Comparison of ENCODE assay signal across 7 cellular contexts in genomic region chr10:21527634-21528451, GRCh38. TPM values are rescaled to one million over a fixed set of nuclear protein-coding genes. Genes with fewer than 3 reads are reported as not detected.
DNase-seq lines count a peak whose midpoint lies in the region; ATAC-seq and TF ChIP-seq lines count a peak whose summit lies in the region.

No MANE protein-coding gene starts in this region.

- peak; percentile 81 for DNase-seq in NCI-H1694 treated with DMSO at 0.1 percent for 48 hours (lab: John Stamatoyannopoulos, UW)
- no peak for DNase-seq in brain microvascular endothelial cell
- no peak for DNase-seq in lower lobe of right lung
- DNase-seq in type B pancreatic cell (ENCODE audit: extremely low spot score, unreplicated experiment): no peak
- no peak for DNase-seq in mucosa of descending colon

- H3K27ac ChIP-seq in brain microvascular endothelial cell (peak overlapping the region; percentile 93), lower lobe of right lung (peak overlapping the region; percentile 96)

- H3K4me1 Mint-ChIP-seq in type B pancreatic cell (ENCODE audit: unreplicated experiment): peaks cover 35% of the 10 kb centered on the region

- H3K27ac Mint-ChIP-seq in type B pancreatic cell: peak overlapping the region; percentile 96

- in situ Hi-C loops in brain microvascular endothelial cell (cut with HindIII; ENCODE audit: low pct_ligation_motif_present, low sequenced_read_pairs): no loop called here

- peak overlapping the region; percentile 92 for H3K4me3 Mint-ChIP-seq in type B pancreatic cell

- no peaks in the 10 kb centered on the region for H3K27me3 ChIP-seq in brain microvascular endothelial cell (replicated peaks)
- no peaks in the 10 kb centered on the region for H3K27me3 ChIP-seq in lower lobe of right lung (ENCODE audit: low read depth)

- no peaks in the 10 kb centered on the region for H3K36me3 Mint-ChIP-seq in type B pancreatic cell

- no peaks in the 10 kb centered on the region for H3K9me3 ChIP-seq in lower lobe of right lung
- no peaks in the 10 kb centered on the region for H3K9me3 ChIP-seq in mucosa of descending colon

- H3K4me1 ChIP-seq in lower lobe of right lung: peaks cover 17% of the 10 kb centered on the region
- H3K4me1 ChIP-seq in mucosa of descending colon (ENCODE audit: low read depth): peaks cover 6% of the 10 kb centered on the region

- peaks cover 7% of the 10 kb centered on the region for H3K27me3 Mint-ChIP-seq in type B pancreatic cell

- H3K9me3 Mint-ChIP-seq in type B pancreatic cell: no peaks in the 10 kb centered on the region

- intact Hi-C loops in lower lobe of right lung (cut with DNase I) (no loop called here), mucosa of descending colon (cut with DNase I, micrococcal nuclease) (no loop called here)

- H3K4me3 ChIP-seq in GM08714 (ENCODE audit: low read length): peak overlapping the region; percentile 42
- H3K4me3 ChIP-seq in brain microvascular endothelial cell (ENCODE audit: low read depth, low read length): peak overlapping the region; percentile 61
- H3K4me3 ChIP-seq in lower lobe of right lung: peak overlapping the region; percentile 82
- no peak overlapping the region for H3K4me3 ChIP-seq in mucosa of descending colon

- H3K36me3 ChIP-seq in brain microvascular endothelial cell (replicated peaks) (no peaks in the 10 kb centered on the region), lower lobe of right lung (no peaks in the 10 kb centered on the region), mucosa of descending colon (ENCODE audit: low read depth) (no peaks in the 10 kb centered on the region)

- no peak for TF ChIP-seq CTCF in brain microvascular endothelial cell (IDR thresholded peaks at IDR 0.05; ENCODE audit: low read depth, low read length, missing control alignments)
- TF ChIP-seq CTCF in lower lobe of right lung (IDR thresholded peaks at IDR 0.05): no peak
- no peak for TF ChIP-seq CTCF in type B pancreatic cell (conservative IDR thresholded peaks at IDR 0.05)
- TF ChIP-seq CTCF in mucosa of descending colon (IDR thresholded peaks at IDR 0.05): no peak

- ATAC-seq in lower lobe of right lung: no peak
- ATAC-seq in mucosa of descending colon: no peak
- no peak for ATAC-seq in GM21515 (IDR thresholded peaks at IDR 0.05; ENCODE audit: unreplicated experiment)

RNA-seq across cellular contexts. Expression of gene SKIDA1, which starts 2.4 kb away (rescaled TPM):
- total RNA-seq in lower lobe of right lung (0.95 TPM), type B pancreatic cell (ENCODE audit: low replicate concordance) (9.6 and 24.3 TPM in 2 replicates), mucosa of descending colon (1 to 10 TPM in 1 of 3 donors, under 1 TPM in 2; 0.03 to 2.4 (median 0.34) TPM)

RNA-seq across cellular contexts. Expression of gene MLLT10, which starts 6.2 kb away (rescaled TPM):
- total RNA-seq in lower lobe of right lung (48.8 TPM), type B pancreatic cell (ENCODE audit: low replicate concordance) (45.8 and 46.8 TPM in 2 replicates), mucosa of descending colon (10 to 100 TPM; 29.6 to 43.1 (median 35.8) TPM)
